Comparison of ENCODE assay signal across 1 cellular context in the genomic region with DNA sequence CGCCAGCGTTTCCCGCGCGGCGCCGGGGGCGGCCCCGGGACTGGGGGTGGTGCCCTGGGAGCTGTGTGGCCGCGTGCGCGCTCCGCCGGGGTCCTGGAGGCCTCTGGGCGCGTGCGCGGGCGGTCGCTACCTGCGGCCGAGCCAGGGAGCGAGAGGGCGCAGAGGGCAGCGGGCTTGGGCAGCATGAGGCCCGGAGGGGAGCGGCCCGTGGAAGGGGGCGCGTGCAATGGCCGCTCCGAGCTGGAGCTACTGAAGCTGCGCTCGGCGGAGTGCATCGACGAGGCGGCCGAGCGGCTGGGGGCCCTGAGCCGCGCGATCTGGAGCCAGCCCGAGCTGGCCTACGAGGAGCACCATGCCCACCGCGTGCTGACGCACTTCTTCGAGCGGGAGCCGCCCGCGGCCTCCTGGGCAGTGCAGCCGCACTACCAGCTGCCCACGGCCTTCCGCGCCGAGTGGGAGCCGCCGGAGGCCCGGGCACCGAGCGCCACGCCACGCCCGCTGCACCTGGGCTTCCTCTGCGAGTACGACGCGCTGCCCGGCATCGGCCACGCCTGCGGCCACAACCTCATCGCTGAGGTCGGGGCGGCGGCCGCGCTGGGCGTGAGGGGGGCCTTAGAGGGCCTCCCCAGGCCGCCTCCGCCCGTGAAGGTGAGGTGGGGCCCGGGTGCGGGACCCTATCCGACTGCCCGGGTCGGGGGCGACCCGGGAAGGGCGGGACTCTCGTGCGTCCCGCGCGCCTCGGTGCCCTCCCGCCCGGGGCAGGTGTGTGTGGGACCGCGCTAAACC.
TF ChIP-seq lines count a peak whose summit lies in the region.

A gene with protein sequence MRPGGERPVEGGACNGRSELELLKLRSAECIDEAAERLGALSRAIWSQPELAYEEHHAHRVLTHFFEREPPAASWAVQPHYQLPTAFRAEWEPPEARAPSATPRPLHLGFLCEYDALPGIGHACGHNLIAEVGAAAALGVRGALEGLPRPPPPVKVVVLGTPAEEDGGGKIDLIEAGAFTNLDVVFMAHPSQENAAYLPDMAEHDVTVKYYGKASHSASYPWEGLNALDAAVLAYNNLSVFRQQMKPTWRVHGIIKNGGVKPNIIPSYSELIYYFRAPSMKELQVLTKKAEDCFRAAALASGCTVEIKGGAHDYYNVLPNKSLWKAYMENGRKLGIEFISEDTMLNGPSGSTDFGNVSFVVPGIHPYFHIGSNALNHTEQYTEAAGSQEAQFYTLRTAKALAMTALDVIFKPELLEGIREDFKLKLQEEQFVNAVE (plus strand): TSS at position 94 of the 786 bp plus-strand sequence. CDS start 90 bp downstream, at position 184.

TF ChIP-seq in HepG2, 621 proteins besides CTCF, POLR2A, EP300 and RAD21 (continued from another document and continues in another):
- TF ChIP-seq ZKSCAN5 (CRISPR knock-in tag; IDR thresholded peaks at IDR 0.05), result no peak
- TF ChIP-seq MIXL1 (CRISPR knock-in tag; IDR thresholded peaks at IDR 0.05), result no peak
- TF ChIP-seq, protein P1, sequence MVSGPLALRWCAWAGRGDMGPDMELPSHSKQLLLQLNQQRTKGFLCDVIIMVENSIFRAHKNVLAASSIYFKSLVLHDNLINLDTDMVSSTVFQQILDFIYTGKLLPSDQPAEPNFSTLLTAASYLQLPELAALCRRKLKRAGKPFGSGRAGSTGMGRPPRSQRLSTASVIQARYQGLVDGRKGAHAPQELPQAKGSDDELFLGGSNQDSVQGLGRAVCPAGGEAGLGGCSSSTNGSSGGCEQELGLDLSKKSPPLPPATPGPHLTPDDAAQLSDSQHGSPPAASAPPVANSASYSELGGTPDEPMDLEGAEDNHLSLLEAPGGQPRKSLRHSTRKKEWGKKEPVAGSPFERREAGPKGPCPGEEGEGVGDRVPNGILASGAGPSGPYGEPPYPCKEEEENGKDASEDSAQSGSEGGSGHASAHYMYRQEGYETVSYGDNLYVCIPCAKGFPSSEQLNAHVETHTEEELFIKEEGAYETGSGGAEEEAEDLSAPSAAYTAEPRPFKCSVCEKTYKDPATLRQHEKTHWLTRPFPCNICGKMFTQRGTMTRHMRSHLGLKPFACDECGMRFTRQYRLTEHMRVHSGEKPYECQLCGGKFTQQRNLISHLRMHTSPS (CRISPR knock-in tag; IDR thresholded peaks at IDR 0.05; ENCODE audit: low read depth), result no peak; the same call in none of the 2 replicates
- no peak for TF ChIP-seq MAFK (conservative IDR thresholded peaks at IDR 0.05 in 1 of 2, IDR thresholded peaks at IDR 0.05 in 1 of 2; ENCODE audit: low read length in 2 of 2)
- TF ChIP-seq, protein P2, sequence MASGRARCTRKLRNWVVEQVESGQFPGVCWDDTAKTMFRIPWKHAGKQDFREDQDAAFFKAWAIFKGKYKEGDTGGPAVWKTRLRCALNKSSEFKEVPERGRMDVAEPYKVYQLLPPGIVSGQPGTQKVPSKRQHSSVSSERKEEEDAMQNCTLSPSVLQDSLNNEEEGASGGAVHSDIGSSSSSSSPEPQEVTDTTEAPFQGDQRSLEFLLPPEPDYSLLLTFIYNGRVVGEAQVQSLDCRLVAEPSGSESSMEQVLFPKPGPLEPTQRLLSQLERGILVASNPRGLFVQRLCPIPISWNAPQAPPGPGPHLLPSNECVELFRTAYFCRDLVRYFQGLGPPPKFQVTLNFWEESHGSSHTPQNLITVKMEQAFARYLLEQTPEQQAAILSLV (CRISPR knock-in tag; IDR thresholded peaks at IDR 0.05; ENCODE audit: borderline replicate concordance), result peak; percentile 80; the same call in 1 of the 2 replicates
- peak; percentile 94; the same call in 1 of the 2 replicates for TF ChIP-seq ZNF841 (CRISPR knock-in tag; IDR thresholded peaks at IDR 0.05; ENCODE audit: borderline replicate concordance)
- TF ChIP-seq, protein P3, sequence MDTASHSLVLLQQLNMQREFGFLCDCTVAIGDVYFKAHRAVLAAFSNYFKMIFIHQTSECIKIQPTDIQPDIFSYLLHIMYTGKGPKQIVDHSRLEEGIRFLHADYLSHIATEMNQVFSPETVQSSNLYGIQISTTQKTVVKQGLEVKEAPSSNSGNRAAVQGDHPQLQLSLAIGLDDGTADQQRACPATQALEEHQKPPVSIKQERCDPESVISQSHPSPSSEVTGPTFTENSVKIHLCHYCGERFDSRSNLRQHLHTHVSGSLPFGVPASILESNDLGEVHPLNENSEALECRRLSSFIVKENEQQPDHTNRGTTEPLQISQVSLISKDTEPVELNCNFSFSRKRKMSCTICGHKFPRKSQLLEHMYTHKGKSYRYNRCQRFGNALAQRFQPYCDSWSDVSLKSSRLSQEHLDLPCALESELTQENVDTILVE (CRISPR knock-in tag; IDR thresholded peaks at IDR 0.05), result no peak
- peak; percentile 78; the same call in 1 of the 2 replicates for TF ChIP-seq KMT2B (CRISPR knock-in tag; IDR thresholded peaks at IDR 0.05)
- TF ChIP-seq, protein P4, sequence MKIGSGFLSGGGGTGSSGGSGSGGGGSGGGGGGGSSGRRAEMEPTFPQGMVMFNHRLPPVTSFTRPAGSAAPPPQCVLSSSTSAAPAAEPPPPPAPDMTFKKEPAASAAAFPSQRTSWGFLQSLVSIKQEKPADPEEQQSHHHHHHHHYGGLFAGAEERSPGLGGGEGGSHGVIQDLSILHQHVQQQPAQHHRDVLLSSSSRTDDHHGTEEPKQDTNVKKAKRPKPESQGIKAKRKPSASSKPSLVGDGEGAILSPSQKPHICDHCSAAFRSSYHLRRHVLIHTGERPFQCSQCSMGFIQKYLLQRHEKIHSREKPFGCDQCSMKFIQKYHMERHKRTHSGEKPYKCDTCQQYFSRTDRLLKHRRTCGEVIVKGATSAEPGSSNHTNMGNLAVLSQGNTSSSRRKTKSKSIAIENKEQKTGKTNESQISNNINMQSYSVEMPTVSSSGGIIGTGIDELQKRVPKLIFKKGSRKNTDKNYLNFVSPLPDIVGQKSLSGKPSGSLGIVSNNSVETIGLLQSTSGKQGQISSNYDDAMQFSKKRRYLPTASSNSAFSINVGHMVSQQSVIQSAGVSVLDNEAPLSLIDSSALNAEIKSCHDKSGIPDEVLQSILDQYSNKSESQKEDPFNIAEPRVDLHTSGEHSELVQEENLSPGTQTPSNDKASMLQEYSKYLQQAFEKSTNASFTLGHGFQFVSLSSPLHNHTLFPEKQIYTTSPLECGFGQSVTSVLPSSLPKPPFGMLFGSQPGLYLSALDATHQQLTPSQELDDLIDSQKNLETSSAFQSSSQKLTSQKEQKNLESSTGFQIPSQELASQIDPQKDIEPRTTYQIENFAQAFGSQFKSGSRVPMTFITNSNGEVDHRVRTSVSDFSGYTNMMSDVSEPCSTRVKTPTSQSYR (CRISPR knock-in tag; IDR thresholded peaks at IDR 0.05; ENCODE audit: borderline replicate concordance), result peak; percentile 48; the same call in 1 of the 2 replicates
- TF ChIP-seq MZF1 (CRISPR knock-in tag; IDR thresholded peaks at IDR 0.05; ENCODE audit: borderline replicate concordance), result no peak
- TF ChIP-seq, protein P5, sequence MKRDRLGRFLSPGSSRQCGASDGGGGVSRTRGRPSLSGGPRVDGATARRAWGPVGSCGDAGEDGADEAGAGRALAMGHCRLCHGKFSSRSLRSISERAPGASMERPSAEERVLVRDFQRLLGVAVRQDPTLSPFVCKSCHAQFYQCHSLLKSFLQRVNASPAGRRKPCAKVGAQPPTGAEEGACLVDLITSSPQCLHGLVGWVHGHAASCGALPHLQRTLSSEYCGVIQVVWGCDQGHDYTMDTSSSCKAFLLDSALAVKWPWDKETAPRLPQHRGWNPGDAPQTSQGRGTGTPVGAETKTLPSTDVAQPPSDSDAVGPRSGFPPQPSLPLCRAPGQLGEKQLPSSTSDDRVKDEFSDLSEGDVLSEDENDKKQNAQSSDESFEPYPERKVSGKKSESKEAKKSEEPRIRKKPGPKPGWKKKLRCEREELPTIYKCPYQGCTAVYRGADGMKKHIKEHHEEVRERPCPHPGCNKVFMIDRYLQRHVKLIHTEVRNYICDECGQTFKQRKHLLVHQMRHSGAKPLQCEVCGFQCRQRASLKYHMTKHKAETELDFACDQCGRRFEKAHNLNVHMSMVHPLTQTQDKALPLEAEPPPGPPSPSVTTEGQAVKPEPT (CRISPR knock-in tag; IDR thresholded peaks at IDR 0.05; ENCODE audit: low read depth), result peak; percentile 74; the same call in 1 of the 2 replicates
- TF ChIP-seq PCBP1 (IDR thresholded peaks at IDR 0.05; ENCODE audit: borderline replicate concordance, low read depth, low read length), result no peak
- TF ChIP-seq, protein P6, sequence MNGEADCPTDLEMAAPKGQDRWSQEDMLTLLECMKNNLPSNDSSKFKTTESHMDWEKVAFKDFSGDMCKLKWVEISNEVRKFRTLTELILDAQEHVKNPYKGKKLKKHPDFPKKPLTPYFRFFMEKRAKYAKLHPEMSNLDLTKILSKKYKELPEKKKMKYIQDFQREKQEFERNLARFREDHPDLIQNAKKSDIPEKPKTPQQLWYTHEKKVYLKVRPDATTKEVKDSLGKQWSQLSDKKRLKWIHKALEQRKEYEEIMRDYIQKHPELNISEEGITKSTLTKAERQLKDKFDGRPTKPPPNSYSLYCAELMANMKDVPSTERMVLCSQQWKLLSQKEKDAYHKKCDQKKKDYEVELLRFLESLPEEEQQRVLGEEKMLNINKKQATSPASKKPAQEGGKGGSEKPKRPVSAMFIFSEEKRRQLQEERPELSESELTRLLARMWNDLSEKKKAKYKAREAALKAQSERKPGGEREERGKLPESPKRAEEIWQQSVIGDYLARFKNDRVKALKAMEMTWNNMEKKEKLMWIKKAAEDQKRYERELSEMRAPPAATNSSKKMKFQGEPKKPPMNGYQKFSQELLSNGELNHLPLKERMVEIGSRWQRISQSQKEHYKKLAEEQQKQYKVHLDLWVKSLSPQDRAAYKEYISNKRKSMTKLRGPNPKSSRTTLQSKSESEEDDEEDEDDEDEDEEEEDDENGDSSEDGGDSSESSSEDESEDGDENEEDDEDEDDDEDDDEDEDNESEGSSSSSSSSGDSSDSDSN (CRISPR knock-in tag; IDR thresholded peaks at IDR 0.05), result peak; percentile 96
- TF ChIP-seq, protein P7, sequence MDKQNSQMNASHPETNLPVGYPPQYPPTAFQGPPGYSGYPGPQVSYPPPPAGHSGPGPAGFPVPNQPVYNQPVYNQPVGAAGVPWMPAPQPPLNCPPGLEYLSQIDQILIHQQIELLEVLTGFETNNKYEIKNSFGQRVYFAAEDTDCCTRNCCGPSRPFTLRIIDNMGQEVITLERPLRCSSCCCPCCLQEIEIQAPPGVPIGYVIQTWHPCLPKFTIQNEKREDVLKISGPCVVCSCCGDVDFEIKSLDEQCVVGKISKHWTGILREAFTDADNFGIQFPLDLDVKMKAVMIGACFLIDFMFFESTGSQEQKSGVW (CRISPR knock-in tag; IDR thresholded peaks at IDR 0.05; ENCODE audit: borderline replicate concordance), result no peak
- peak; percentile 82; the same call in 1 of the 2 replicates for TF ChIP-seq SATB2 (CRISPR knock-in tag; IDR thresholded peaks at IDR 0.05)
- TF ChIP-seq ZNF496 (CRISPR knock-in tag; IDR thresholded peaks at IDR 0.05; ENCODE audit: insufficient replicate concordance), result no peak
- peak; percentile 45; the same call in 1 of the 2 replicates for TF ChIP-seq DR1 (CRISPR knock-in tag; IDR thresholded peaks at IDR 0.05)
- no peak for TF ChIP-seq ZMYM3 (CRISPR knock-in tag; IDR thresholded peaks at IDR 0.05)
- TF ChIP-seq SRSF4 (IDR thresholded peaks at IDR 0.05; ENCODE audit: low read depth, low read length, poor library complexity, severe bottlenecking), result no peak
- TF ChIP-seq ZNF747 (CRISPR knock-in tag; IDR thresholded peaks at IDR 0.05; ENCODE audit: borderline replicate concordance), result peak; percentile 55; the same call in 1 of the 2 replicates
- 0 out of 2 replicates have a peak, but pooled peaks have one; percentile 40 for TF ChIP-seq ZSCAN30 (CRISPR knock-in tag; IDR thresholded peaks at IDR 0.05)
- TF ChIP-seq, protein P8, sequence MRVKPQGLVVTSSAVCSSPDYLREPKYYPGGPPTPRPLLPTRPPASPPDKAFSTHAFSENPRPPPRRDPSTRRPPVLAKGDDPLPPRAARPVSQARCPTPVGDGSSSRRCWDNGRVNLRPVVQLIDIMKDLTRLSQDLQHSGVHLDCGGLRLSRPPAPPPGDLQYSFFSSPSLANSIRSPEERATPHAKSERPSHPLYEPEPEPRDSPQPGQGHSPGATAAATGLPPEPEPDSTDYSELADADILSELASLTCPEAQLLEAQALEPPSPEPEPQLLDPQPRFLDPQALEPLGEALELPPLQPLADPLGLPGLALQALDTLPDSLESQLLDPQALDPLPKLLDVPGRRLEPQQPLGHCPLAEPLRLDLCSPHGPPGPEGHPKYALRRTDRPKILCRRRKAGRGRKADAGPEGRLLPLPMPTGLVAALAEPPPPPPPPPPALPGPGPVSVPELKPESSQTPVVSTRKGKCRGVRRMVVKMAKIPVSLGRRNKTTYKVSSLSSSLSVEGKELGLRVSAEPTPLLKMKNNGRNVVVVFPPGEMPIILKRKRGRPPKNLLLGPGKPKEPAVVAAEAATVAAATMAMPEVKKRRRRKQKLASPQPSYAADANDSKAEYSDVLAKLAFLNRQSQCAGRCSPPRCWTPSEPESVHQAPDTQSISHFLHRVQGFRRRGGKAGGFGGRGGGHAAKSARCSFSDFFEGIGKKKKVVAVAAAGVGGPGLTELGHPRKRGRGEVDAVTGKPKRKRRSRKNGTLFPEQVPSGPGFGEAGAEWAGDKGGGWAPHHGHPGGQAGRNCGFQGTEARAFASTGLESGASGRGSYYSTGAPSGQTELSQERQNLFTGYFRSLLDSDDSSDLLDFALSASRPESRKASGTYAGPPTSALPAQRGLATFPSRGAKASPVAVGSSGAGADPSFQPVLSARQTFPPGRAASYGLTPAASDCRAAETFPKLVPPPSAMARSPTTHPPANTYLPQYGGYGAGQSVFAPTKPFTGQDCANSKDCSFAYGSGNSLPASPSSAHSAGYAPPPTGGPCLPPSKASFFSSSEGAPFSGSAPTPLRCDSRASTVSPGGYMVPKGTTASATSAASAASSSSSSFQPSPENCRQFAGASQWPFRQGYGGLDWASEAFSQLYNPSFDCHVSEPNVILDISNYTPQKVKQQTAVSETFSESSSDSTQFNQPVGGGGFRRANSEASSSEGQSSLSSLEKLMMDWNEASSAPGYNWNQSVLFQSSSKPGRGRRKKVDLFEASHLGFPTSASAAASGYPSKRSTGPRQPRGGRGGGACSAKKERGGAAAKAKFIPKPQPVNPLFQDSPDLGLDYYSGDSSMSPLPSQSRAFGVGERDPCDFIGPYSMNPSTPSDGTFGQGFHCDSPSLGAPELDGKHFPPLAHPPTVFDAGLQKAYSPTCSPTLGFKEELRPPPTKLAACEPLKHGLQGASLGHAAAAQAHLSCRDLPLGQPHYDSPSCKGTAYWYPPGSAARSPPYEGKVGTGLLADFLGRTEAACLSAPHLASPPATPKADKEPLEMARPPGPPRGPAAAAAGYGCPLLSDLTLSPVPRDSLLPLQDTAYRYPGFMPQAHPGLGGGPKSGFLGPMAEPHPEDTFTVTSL (CRISPR knock-in tag; IDR thresholded peaks at IDR 0.05; ENCODE audit: borderline replicate concordance), result no peak
- peak; percentile 59; the same call in 1 of the 2 replicates for TF ChIP-seq NKX3-1 (CRISPR knock-in tag; IDR thresholded peaks at IDR 0.05)
